In genomic region chrX:136496359-136496767, GRCh38 we compare ENCODE assay signal across 8 cellular contexts. TPM values are rescaled to one million over a fixed set of nuclear protein-coding genes. Genes with fewer than 3 reads are reported as not detected.
DNase-seq lines count a peak whose midpoint lies in the region; ATAC-seq and TF ChIP-seq lines count a peak whose summit lies in the region.

No MANE protein-coding gene starts in this region.

- H3K9me3 ChIP-seq in SU-DHL-6 (ENCODE audit: insufficient read depth, low read length), result no peaks in the 10 kb centered on the region
- H3K9me3 ChIP-seq in smooth muscle cell (replicated peaks; ENCODE audit: low read depth), result no peaks in the 10 kb centered on the region

- H3K4me1 ChIP-seq in smooth muscle cell (ENCODE audit: low read depth), result peaks cover 10% of the 10 kb centered on the region

- peak overlapping the region; percentile 73 for H3K9ac ChIP-seq in SU-DHL-6 (ENCODE audit: low read length)
- peak overlapping the region; percentile 92 for H3K9ac ChIP-seq in smooth muscle cell (ENCODE audit: low read depth)

- TF ChIP-seq CTCF in SU-DHL-6 (IDR thresholded peaks at IDR 0.05; ENCODE audit: insufficient read depth, low read length, poor library complexity, severe bottlenecking) (no peak), foreskin fibroblast (IDR thresholded peaks at IDR 0.05; ENCODE audit: low read depth, low read length) (no peak), smooth muscle cell (IDR thresholded peaks at IDR 0.05; ENCODE audit: borderline replicate concordance, insufficient read depth, poor library complexity, severe bottlenecking) (no peak)

- H3K4me2 ChIP-seq in SU-DHL-6 (ENCODE audit: low read depth, low read length, poor library complexity, severe bottlenecking) (peak overlapping the region; percentile 96), smooth muscle cell (peak overlapping the region; percentile 82)

- peaks cover 22% of the 10 kb centered on the region for H3K79me2 ChIP-seq in SU-DHL-6 (ENCODE audit: insufficient read depth, low read length)
- peaks cover 20% of the 10 kb centered on the region for H3K79me2 ChIP-seq in smooth muscle cell (ENCODE audit: low read depth)

- H4K20me1 ChIP-seq in SU-DHL-6 (ENCODE audit: low read depth, low read length) (no peaks in the 10 kb centered on the region), smooth muscle cell (ENCODE audit: low read depth) (no peaks in the 10 kb centered on the region)

- no peaks in the 10 kb centered on the region for H3K27me3 ChIP-seq in SU-DHL-6 (ENCODE audit: low read length)
- H3K27me3 ChIP-seq in smooth muscle cell (ENCODE audit: low read depth), result peaks cover under 1% of the 10 kb centered on the region

- DNase-seq in foreskin fibroblast (no peak), smooth muscle cell (lab: John Stamatoyannopoulos, UW; ENCODE audit: unreplicated experiment) (no peak), globus pallidus (ENCODE audit: low spot score) (no peak), cerebellar nuclear complex (lab: John Stamatoyannopoulos, UW) (no peak)

- peak overlapping the region; percentile 72 for H3K4me3 ChIP-seq in SU-DHL-6 (ENCODE audit: insufficient read depth, low read length, poor library complexity, severe bottlenecking)
- peak overlapping the region; percentile 63 to 78 for H3K4me3 ChIP-seq in foreskin fibroblast (ENCODE audit: low read depth in 1 of 2, low read length in 2 of 2)
- peak overlapping the region; percentile 80 for H3K4me3 ChIP-seq in smooth muscle cell

- ATAC-seq in GM21515 (IDR thresholded peaks at IDR 0.05; ENCODE audit: unreplicated experiment) (peak; percentile 4), GM18870 (IDR thresholded peaks at IDR 0.05; ENCODE audit: unreplicated experiment) (no peak), GM19397 (IDR thresholded peaks at IDR 0.05; ENCODE audit: unreplicated experiment) (no peak)

- no peaks in the 10 kb centered on the region for H3K9me2 ChIP-seq in SU-DHL-6 (replicated peaks; ENCODE audit: insufficient read depth, low read length)

- H2AFZ ChIP-seq in SU-DHL-6 (ENCODE audit: low read depth, low read length, severe bottlenecking) (peak overlapping the region; percentile 90), smooth muscle cell (ENCODE audit: low read depth) (peak overlapping the region; percentile 73)

- H3F3A ChIP-seq in SU-DHL-6 (ENCODE audit: insufficient read depth), result no peaks in the 10 kb centered on the region
- no peaks in the 10 kb centered on the region for H3F3A ChIP-seq in smooth muscle cell (ENCODE audit: low read depth)

- peaks cover 10% of the 10 kb centered on the region; the same call in 1 of the 2 replicates for H3K36me3 ChIP-seq in SU-DHL-6 (ENCODE audit: low read length)
- H3K36me3 ChIP-seq in smooth muscle cell (ENCODE audit: low read depth), result peaks cover 2% of the 10 kb centered on the region

- H3K27ac ChIP-seq in SU-DHL-6 (ENCODE audit: low read depth, low read length) (peak overlapping the region; percentile 78), smooth muscle cell (ENCODE audit: low read depth) (peak overlapping the region; percentile 94)

- WGBS in smooth muscle cell (ENCODE audit: low lambda C conversion rate), result 47% methylated on average over 12 of the region's 12 CpGs

RNA-seq across cellular contexts. Expression of gene HTATSF1, which starts 1.0 kb away (rescaled TPM):
- total RNA-seq in smooth muscle cell, result 46.9 and 72.0 TPM in 2 replicates
- 42.6 and 42.9 TPM in 2 replicates for polyA plus RNA-seq in smooth muscle cell

RNA-seq across cellular contexts. Expression of gene BRS3, which starts 8.6 kb away (rescaled TPM):
- total RNA-seq in smooth muscle cell, result not detected in 2 replicates
- not detected in 2 replicates for polyA plus RNA-seq in smooth muscle cell

RNA-seq across cellular contexts. Expression of gene VGLL1, which starts 35.7 kb away (rescaled TPM):
- 2.0 and 3.1 TPM in 2 replicates for total RNA-seq in smooth muscle cell
- polyA plus RNA-seq in smooth muscle cell, result 0.48 and 4.2 TPM in 2 replicates
